8 cellular contexts compared by ENCODE assay signal in the genomic region with DNA sequence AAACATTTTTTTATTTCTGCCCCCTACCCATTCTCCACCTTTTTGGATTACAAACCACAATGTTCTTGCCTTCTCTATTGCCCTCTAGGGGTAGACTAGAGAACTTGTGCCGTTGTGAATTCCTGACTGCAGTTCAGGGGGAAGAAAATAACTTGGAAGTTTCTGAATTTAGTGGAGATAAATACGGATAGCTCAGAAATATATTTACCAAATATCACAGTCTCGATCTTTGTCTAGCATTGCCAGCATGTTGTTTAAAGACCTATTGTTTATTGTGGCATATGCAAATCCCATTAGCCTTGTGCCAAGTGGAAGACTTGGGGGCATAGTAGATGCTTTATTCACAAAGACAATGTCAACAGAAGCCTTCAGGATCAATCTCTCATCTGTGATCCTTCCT.
DNase-seq lines count a peak whose midpoint lies in the region; ATAC-seq and TF ChIP-seq lines count a peak whose summit lies in the region.

No MANE protein-coding gene starts in this region.

- CTCF ChIA-PET in RWPE1 (lab: Yijun Ruan, JAX): interaction anchor here (0.6 to 1.0 kb wide), 4 partner anchors 10 to 680 kb away, joined by 3 to 4 read pairs (median 3); no protein-coding TSS in a partner anchor

- no peak overlapping the region for H3K4me3 ChIP-seq in upper lobe of right lung

- DNase-seq in NCI-H1436 (lab: John Stamatoyannopoulos, UW): peak; percentile 29
- DNase-seq in NCI-H1436 treated with DMSO at 0.1 percent for 48 hours (lab: John Stamatoyannopoulos, UW): no peak
- DNase-seq in RWPE1 (ENCODE audit: low spot score): peak; percentile 21
- peak; percentile 15 for DNase-seq in germinal center (ENCODE audit: low spot score)
- no peak for DNase-seq in upper lobe of right lung
- no peak for DNase-seq in activated CD4-positive, alpha-beta T cell treated with anti-CD3 and anti-CD28 coated beads, Interleukin-2, amount 50 U/mL, for 48 hours
- no peak for DNase-seq in ureter (ENCODE audit: low spot score)

- no peaks in the 10 kb centered on the region for H3K9me3 ChIP-seq in upper lobe of right lung

- peak; percentile 73 for TF ChIP-seq CTCF in RWPE1 (conservative IDR thresholded peaks at IDR 0.05; ENCODE audit: low read depth)
- peak; percentile 58 for TF ChIP-seq CTCF in upper lobe of right lung (IDR thresholded peaks at IDR 0.05)

- intact Hi-C loops in upper lobe of right lung (cut with DNase I): no loop called here

- H3K27ac ChIP-seq in RWPE1 (no peak overlapping the region), upper lobe of right lung (no peak overlapping the region)

- no peaks in the 10 kb centered on the region for H3K36me3 ChIP-seq in upper lobe of right lung

- no peaks in the 10 kb centered on the region for H3K27me3 ChIP-seq in upper lobe of right lung

- ATAC-seq in HG02642 (IDR thresholded peaks at IDR 0.05; ENCODE audit: poor library complexity, unreplicated experiment) (peak; percentile 63), upper lobe of right lung (no peak)

- POLR2A ChIA-PET in RWPE1 (lab: Yijun Ruan, JAX; ENCODE audit: low non-redundant PET): no interaction called here

- no peaks in the 10 kb centered on the region for H3K4me1 ChIP-seq in upper lobe of right lung

Comparison
In these comparisons a context has a peak if more than half of its experiments do, and no peak if none do; other contexts are left out.
1. DNase-seq: peak in NCI-H1436 (single experiment), RWPE1 (single experiment) and germinal center (single experiment); none in NCI-H1436 treated with DMSO at 0.1 percent for 48 hours (single experiment), upper lobe of right lung (single experiment), activated CD4-positive, alpha-beta T cell treated with anti-CD3 and anti-CD28 coated beads, Interleukin-2, amount 50 U/mL, for 48 hours (0 of 2) and ureter (single experiment).